1 cellular context compared by ENCODE assay signal in genomic region chr12:12305568-12306300, GRCh38.
A peak's percentile ranks its signal among the peaks of the same experiment; 100 is the strongest.
TF ChIP-seq lines count a peak whose summit lies in the region.

No MANE protein-coding gene starts in this region.

TF ChIP-seq in K562, 482 proteins besides CTCF, POLR2A, EP300 and RAD21 (continued from another document):
- TF ChIP-seq, protein P1, sequence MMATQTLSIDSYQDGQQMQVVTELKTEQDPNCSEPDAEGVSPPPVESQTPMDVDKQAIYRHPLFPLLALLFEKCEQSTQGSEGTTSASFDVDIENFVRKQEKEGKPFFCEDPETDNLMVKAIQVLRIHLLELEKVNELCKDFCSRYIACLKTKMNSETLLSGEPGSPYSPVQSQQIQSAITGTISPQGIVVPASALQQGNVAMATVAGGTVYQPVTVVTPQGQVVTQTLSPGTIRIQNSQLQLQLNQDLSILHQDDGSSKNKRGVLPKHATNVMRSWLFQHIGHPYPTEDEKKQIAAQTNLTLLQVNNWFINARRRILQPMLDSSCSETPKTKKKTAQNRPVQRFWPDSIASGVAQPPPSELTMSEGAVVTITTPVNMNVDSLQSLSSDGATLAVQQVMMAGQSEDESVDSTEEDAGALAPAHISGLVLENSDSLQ (IDR thresholded peaks at IDR 0.05): peak; percentile 30; the same call in 1 of the 2 replicates
